1 cellular context compared by ENCODE assay signal in genomic region chr20:45995213-45996097, GRCh38.
TF ChIP-seq lines count a peak whose summit lies in the region.

No MANE protein-coding gene starts in this region.

TF ChIP-seq in K562, 482 proteins besides CTCF, POLR2A, EP300 and RAD21:
- TF ChIP-seq CHAMP1 (IDR thresholded peaks at IDR 0.05): no peak
- no peak for TF ChIP-seq HDAC3 (IDR thresholded peaks at IDR 0.05; ENCODE audit: borderline replicate concordance, partially characterized antibody)
- TF ChIP-seq ZNF316 (IDR thresholded peaks at IDR 0.05): peak; percentile 37; the same call in 1 of the 2 replicates
- no peak for TF ChIP-seq SRSF9 (IDR thresholded peaks at IDR 0.05; ENCODE audit: borderline replicate concordance, low read depth, low read length)
